23 cellular contexts compared by ENCODE assay signal in the genomic region with DNA sequence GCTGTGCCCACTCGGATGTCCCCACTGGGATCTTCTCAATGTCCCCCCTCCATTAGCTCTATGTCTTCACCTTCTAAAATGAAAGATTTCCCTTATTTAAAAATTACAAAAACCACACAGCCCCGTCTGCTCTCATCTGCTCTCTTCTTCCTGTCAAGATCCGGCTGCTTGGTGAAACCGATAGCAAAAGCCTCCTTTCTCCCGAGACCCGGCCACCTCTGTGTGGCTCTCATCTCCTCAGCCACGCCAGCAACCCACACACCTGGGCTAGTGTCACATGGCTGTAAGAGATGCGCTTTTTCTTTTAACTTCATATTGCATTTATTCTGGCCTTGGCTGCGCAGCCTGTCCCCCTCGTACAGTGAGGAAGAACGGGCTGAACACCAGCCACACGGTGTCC. TPM values are rescaled to one million over a fixed set of nuclear protein-coding genes. Genes with fewer than 3 reads are reported as not detected.
"Had no signal": no experiment of that assay in that cellular context is flagged by ENCODE, and none has a peak within 500 bp of the region (broad histone marks: within the 10 kb centered on the region; RNA-seq: fewer than 3 reads in every experiment).

No MANE protein-coding gene starts in this region.

- H3K9me3 ChIP-seq: SJSA1 had no signal

- H3K4me3 ChIP-seq: cardiac muscle cell, SJSA1 had no signal

- H3K9me3 Mint-ChIP-seq: activated naive CD4-positive, alpha-beta T cell treated with anti-CD3 and anti-CD28 coated beads for 36 hours; activated T-cell treated with anti-CD3 and anti-CD28 coated beads, Interleukin-2, amount 50 U/mL, for 24 hours had no signal

- H3K4me3 Mint-ChIP-seq: activated CD8-positive, alpha-beta memory T cell treated with anti-CD3 and anti-CD28 coated beads, Interleukin-2, amount 10 ng/mL, durations not matched to agents 7 days and 5 days; activated naive CD4-positive, alpha-beta T cell treated with anti-CD3 and anti-CD28 coated beads for 36 hours; activated naive CD8-positive, alpha-beta T cell; activated T-cell treated with anti-CD3 and anti-CD28 coated beads, Interleukin-2, amount 50 U/mL, for 24 hours had no signal

- H3K27me3 ChIP-seq: brain microvascular endothelial cell, cardiac muscle cell, SJSA1 had no signal

- ATAC-seq: activated CD4-positive, CD25-positive, alpha-beta regulatory T cell treated with anti-CD3 and anti-CD28 coated beads, Interleukin-2, amount 50 U/mL, for 24 hours; activated CD8-positive, alpha-beta memory T cell treated with anti-CD3 and anti-CD28 coated beads, Interleukin-2, amount 10 ng/mL, durations not matched to agents 7 days and 5 days; PC-3; SK-N-SH treated with all-trans-retinoic acid at 6 μM for 48 hours had no signal

- H3K27ac Mint-ChIP-seq: activated CD8-positive, alpha-beta memory T cell treated with anti-CD3 and anti-CD28 coated beads, Interleukin-2, amount 10 ng/mL, durations not matched to agents 7 days and 5 days; activated naive CD4-positive, alpha-beta T cell treated with anti-CD3 and anti-CD28 coated beads for 36 hours; activated naive CD8-positive, alpha-beta T cell; activated T-cell treated with anti-CD3 and anti-CD28 coated beads, Interleukin-2, amount 50 U/mL, for 24 hours had no signal

- H3K4me1 ChIP-seq: SJSA1 had no signal

- DNase-seq: activated CD4-positive, alpha-beta T cell treated with anti-CD3 and anti-CD28 coated beads for 4 hours; activated CD4-positive, alpha-beta T cell treated with anti-CD3 and anti-CD28 coated beads, Interleukin-2, amount 50 U/mL, for 48 hours; activated CD8-positive, alpha-beta memory T cell treated with anti-CD3 and anti-CD28 coated beads, Interleukin-2, amount 10 ng/mL, durations not matched to agents 7 days and 5 days; activated effector memory CD4-positive, alpha-beta T cell treated with anti-CD3 and anti-CD28 coated beads, Interleukin-2, amount 50 U/mL, for 16 hours; activated naive CD4-positive, alpha-beta T cell treated with anti-CD3 and anti-CD28 coated beads for 36 hours; activated T-cell treated with anti-CD3 and anti-CD28 coated beads, Interleukin-2, amount 50 U/mL, for 24 hours; brain microvascular endothelial cell; Karpas-422; NCI-H1105 treated with DMSO at 0.1 percent for 48 hours; NCI-H1436 treated with DMSO at 0.1 percent for 48 hours; NCI-H187; NCI-H2081; NCI-H510A treated with DMSO at 0.1 percent for 48 hours; PC-3; SHP77; SW 1271; T-helper 2 cell; WERI-Rb-1 had no signal

- H3K36me3 Mint-ChIP-seq: activated CD8-positive, alpha-beta memory T cell treated with anti-CD3 and anti-CD28 coated beads, Interleukin-2, amount 10 ng/mL, durations not matched to agents 7 days and 5 days; activated naive CD8-positive, alpha-beta T cell had no signal

- H3K27ac ChIP-seq: brain microvascular endothelial cell, cardiac muscle cell, SJSA1, WERI-Rb-1 had no signal

- H3K36me3 ChIP-seq: SJSA1 had no signal

- H3K4me1 Mint-ChIP-seq: activated CD8-positive, alpha-beta memory T cell treated with anti-CD3 and anti-CD28 coated beads, Interleukin-2, amount 10 ng/mL, durations not matched to agents 7 days and 5 days had no signal

- H3K27me3 Mint-ChIP-seq: activated CD8-positive, alpha-beta memory T cell treated with anti-CD3 and anti-CD28 coated beads, Interleukin-2, amount 10 ng/mL, durations not matched to agents 7 days and 5 days; activated naive CD8-positive, alpha-beta T cell; activated T-cell treated with anti-CD3 and anti-CD28 coated beads, Interleukin-2, amount 50 U/mL, for 24 hours had no signal

RNA-seq across cellular contexts. Expression of gene TMEM204, which starts 57.8 kb away (rescaled TPM):
- total RNA-seq: PC-3 had no signal
